ENCODE assay signal across 1 cellular context in the genomic region with DNA sequence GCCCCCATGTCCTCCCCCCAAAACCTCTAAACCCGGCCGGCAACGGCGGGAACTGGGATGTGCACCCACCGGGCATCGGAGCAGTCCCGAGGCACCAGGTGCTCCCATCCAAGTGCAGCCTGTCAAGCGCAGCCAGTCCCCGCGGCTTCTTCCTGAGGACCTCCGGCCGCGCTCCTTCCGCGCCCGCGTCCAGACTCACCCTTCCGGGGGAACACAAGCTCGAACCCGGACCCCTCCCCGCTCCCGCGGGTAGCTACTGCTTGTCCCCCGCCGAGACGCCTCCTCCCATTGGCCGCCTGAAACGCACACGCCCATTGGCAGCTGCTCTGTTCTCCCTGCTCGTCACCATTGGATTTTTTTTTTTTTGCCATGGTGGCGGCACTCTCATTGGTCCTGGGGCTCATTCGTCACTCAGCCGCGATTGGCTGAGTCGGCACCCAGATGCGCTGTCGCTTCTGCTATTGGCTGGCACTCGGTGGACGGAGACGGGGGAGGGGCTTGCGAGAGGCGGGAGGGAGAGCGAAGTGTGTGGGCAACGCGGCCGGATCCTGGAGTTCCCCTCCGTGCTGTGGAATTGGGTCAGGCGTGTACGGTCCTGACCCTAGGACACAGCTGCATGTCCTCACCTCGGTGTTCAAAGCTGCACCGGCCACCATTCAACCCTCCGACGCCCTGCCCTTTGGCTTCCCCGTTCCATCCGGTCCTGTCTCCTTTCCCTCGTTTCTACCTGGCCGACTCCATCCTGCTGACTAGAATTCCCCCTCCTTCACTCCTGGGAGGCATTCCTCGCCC.
TF ChIP-seq lines count a peak whose summit lies in the region.

A gene (minus strand): TSS at position 262 of the 792 bp plus-strand sequence. CDS start 2,166 bp downstream, outside the sequence.

TF ChIP-seq in HEK293, 187 proteins besides CTCF, POLR2A, EP300 and RAD21 (continued from another document):
- TF ChIP-seq, protein P1, sequence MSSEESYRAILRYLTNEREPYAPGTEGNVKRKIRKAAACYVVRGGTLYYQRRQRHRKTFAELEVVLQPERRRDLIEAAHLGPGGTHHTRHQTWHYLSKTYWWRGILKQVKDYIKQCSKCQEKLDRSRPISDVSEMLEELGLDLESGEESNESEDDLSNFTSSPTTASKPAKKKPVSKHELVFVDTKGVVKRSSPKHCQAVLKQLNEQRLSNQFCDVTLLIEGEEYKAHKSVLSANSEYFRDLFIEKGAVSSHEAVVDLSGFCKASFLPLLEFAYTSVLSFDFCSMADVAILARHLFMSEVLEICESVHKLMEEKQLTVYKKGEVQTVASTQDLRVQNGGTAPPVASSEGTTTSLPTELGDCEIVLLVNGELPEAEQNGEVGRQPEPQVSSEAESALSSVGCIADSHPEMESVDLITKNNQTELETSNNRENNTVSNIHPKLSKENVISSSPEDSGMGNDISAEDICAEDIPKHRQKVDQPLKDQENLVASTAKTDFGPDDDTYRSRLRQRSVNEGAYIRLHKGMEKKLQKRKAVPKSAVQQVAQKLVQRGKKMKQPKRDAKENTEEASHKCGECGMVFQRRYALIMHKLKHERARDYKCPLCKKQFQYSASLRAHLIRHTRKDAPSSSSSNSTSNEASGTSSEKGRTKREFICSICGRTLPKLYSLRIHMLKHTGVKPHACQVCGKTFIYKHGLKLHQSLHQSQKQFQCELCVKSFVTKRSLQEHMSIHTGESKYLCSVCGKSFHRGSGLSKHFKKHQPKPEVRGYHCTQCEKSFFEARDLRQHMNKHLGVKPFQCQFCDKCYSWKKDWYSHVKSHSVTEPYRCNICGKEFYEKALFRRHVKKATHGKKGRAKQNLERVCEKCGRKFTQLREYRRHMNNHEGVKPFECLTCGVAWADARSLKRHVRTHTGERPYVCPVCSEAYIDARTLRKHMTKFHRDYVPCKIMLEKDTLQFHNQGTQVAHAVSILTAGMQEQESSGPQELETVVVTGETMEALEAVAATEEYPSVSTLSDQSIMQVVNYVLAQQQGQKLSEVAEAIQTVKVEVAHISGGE (tag by site-specific recombination; conservative IDR thresholded peaks at IDR 0.05; ENCODE audit: low read depth): peak; percentile 96
- no peak for TF ChIP-seq ZNF426 (tag by site-specific recombination; IDR thresholded peaks at IDR 0.05)
- TF ChIP-seq GLIS2 (tag by site-specific recombination; IDR thresholded peaks at IDR 0.05): peak; percentile 88
- TF ChIP-seq ZNF521 (tag by site-specific recombination; IDR thresholded peaks at IDR 0.05): no peak
- no peak for TF ChIP-seq TCF7L2 (IDR thresholded peaks at IDR 0.05; ENCODE audit: borderline replicate concordance, low read depth, low read length)
- 0 out of 2 replicates have a peak, but pooled peaks have one; percentile 24 for TF ChIP-seq ZNF324 (tag by site-specific recombination; IDR thresholded peaks at IDR 0.05)
- TF ChIP-seq, protein P2, sequence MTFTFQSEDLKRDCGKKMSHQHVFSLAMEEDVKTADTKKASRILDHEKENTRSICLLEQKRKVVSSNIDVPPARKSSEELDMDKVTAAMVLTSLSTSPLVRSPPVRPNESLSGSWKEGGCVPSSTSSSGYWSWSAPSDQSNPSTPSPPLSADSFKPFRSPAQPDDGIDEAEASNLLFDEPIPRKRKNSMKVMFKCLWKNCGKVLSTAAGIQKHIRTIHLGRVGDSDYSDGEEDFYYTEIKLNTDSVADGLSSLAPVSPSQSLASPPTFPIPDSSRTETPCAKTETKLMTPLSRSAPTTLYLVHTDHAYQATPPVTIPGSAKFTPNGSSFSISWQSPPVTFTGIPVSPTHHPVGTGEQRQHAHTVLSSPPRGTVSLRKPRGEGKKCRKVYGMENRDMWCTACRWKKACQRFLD (tag by site-specific recombination; IDR thresholded peaks at IDR 0.05): 0 out of 2 replicates have a peak, but pooled peaks have one; percentile 63
- peak; percentile 88; the same call in 1 of the 2 replicates for TF ChIP-seq ZSCAN23 (tag by site-specific recombination; IDR thresholded peaks at IDR 0.05)
- peak; percentile 5; the same call in 1 of the 2 replicates for TF ChIP-seq MZF1 (tag by site-specific recombination; IDR thresholded peaks at IDR 0.05; ENCODE audit: borderline replicate concordance)
- TF ChIP-seq ZNF248 (tag by site-specific recombination; IDR thresholded peaks at IDR 0.05): no peak
- no peak for TF ChIP-seq ZNF175 (tag by site-specific recombination; IDR thresholded peaks at IDR 0.05)
- no peak for TF ChIP-seq ZNF423 (tag by site-specific recombination; IDR thresholded peaks at IDR 0.05)
- TF ChIP-seq ZNF664 (tag by site-specific recombination; IDR thresholded peaks at IDR 0.05): no peak
- 0 out of 2 replicates have a peak, but pooled peaks have one; percentile 29 for TF ChIP-seq ZNF366 (tag by site-specific recombination; conservative IDR thresholded peaks at IDR 0.05)
- no peak; the same call in 1 of the 2 replicates for TF ChIP-seq ZNF239 (tag by site-specific recombination; IDR thresholded peaks at IDR 0.05)
- TF ChIP-seq YY2 (tag by site-specific recombination; IDR thresholded peaks at IDR 0.05): no peak
- TF ChIP-seq GFI1B (tag by site-specific recombination; IDR thresholded peaks at IDR 0.05): peak; percentile 36; the same call in 1 of the 2 replicates
